9 cellular contexts compared by ENCODE assay signal in genomic region chr10:79982486-79982800, GRCh38. TPM values are rescaled to one million over a fixed set of nuclear protein-coding genes. Genes with fewer than 3 reads are reported as not detected.
DNase-seq lines count a peak whose midpoint lies in the region; ATAC-seq and TF ChIP-seq lines count a peak whose summit lies in the region.
"Had no signal": no experiment of that assay in that cellular context is flagged by ENCODE, and none has a peak within 500 bp of the region (broad histone marks: within the 10 kb centered on the region; RNA-seq: fewer than 3 reads in every experiment).

No MANE protein-coding gene starts in this region.

- POLR2A ChIA-PET in AG04449 (lab: Yijun Ruan, JAX) = no interaction called here

- no peaks in the 10 kb centered on the region for H3K36me3 Mint-ChIP-seq in endothelial cell (ENCODE audit: low read depth, unreplicated experiment)
- H3K36me3 Mint-ChIP-seq in neural crest cell (ENCODE audit: low read depth) = no peaks in the 10 kb centered on the region

- ATAC-seq in GM21447 (IDR thresholded peaks at IDR 0.05; ENCODE audit: unreplicated experiment) = no peak

- H3K27ac Mint-ChIP-seq in endothelial cell (ENCODE audit: unreplicated experiment) = no peak overlapping the region
- H3K27ac Mint-ChIP-seq in neural crest cell (ENCODE audit: unreplicated experiment) = no peak overlapping the region

- H3K9me3 Mint-ChIP-seq in endothelial cell (ENCODE audit: unreplicated experiment) (no peaks in the 10 kb centered on the region), neural crest cell (no peaks in the 10 kb centered on the region)

- H3K4me3 ChIP-seq in AG04449 (ENCODE audit: low read depth, low read length) (peak overlapping the region; percentile 63), LNCaP clone FGC (ENCODE audit: low read depth, low read length) (peak overlapping the region; percentile 9; the same call in 1 of the 2 replicates)

- DNase-seq in AG04449 (ENCODE audit: low read depth, low spot score) (no peak), LNCaP clone FGC (ENCODE audit: low read depth) (no peak), endothelial cell (ENCODE audit: low spot score) (no peak), neural crest cell (ENCODE audit: low read depth, low spot score) (no peak), NCI-H146 (lab: John Stamatoyannopoulos, UW) (no peak), NCI-H1436 (lab: John Stamatoyannopoulos, UW) (no peak)
- no peak for DNase-seq in activated naive CD4-positive, alpha-beta T cell treated with anti-CD3 and anti-CD28 coated beads, Interleukin-2, amount 50 U/mL, for 16 hours
- DNase-seq: activated gamma-delta T cell had no signal

- CTCF ChIA-PET in AG04449 (lab: Yijun Ruan, JAX) = interaction anchor here (1.6 kb wide), 2 partner anchors 11 to 65 kb away, joined by 4 to 5 read pairs; no protein-coding TSS in a partner anchor

- peak overlapping the region; percentile 78 for H3K4me3 Mint-ChIP-seq in endothelial cell (ENCODE audit: unreplicated experiment)
- H3K4me3 Mint-ChIP-seq in neural crest cell = peak overlapping the region; percentile 59

- H3K27me3 Mint-ChIP-seq in endothelial cell (ENCODE audit: unreplicated experiment) = peaks cover 2% of the 10 kb centered on the region
- peaks cover 86% of the 10 kb centered on the region for H3K27me3 Mint-ChIP-seq in neural crest cell (ENCODE audit: low read depth)

- TF ChIP-seq CTCF in AG04449 (IDR thresholded peaks at IDR 0.05; ENCODE audit: insufficient read depth, low read length, missing control alignments) (no peak), LNCaP clone FGC (IDR thresholded peaks at IDR 0.05; ENCODE audit: control insufficient read depth, extremely low read depth, insufficient read depth) (no peak), endothelial cell (IDR thresholded peaks at IDR 0.05; ENCODE audit: unreplicated experiment) (no peak), neural crest cell (conservative IDR thresholded peaks at IDR 0.05) (no peak)

- H3K4me1 Mint-ChIP-seq in endothelial cell (ENCODE audit: unreplicated experiment) (no peaks in the 10 kb centered on the region), neural crest cell (peaks cover 6% of the 10 kb centered on the region)

RNA-seq across cellular contexts. Expression of gene SFTPD, which starts 33.5 kb away (rescaled TPM):
- total RNA-seq in endothelial cell (ENCODE audit: unreplicated experiment) (0.31 TPM), neural crest cell (not detected in 2 replicates)
